In the genomic region with DNA sequence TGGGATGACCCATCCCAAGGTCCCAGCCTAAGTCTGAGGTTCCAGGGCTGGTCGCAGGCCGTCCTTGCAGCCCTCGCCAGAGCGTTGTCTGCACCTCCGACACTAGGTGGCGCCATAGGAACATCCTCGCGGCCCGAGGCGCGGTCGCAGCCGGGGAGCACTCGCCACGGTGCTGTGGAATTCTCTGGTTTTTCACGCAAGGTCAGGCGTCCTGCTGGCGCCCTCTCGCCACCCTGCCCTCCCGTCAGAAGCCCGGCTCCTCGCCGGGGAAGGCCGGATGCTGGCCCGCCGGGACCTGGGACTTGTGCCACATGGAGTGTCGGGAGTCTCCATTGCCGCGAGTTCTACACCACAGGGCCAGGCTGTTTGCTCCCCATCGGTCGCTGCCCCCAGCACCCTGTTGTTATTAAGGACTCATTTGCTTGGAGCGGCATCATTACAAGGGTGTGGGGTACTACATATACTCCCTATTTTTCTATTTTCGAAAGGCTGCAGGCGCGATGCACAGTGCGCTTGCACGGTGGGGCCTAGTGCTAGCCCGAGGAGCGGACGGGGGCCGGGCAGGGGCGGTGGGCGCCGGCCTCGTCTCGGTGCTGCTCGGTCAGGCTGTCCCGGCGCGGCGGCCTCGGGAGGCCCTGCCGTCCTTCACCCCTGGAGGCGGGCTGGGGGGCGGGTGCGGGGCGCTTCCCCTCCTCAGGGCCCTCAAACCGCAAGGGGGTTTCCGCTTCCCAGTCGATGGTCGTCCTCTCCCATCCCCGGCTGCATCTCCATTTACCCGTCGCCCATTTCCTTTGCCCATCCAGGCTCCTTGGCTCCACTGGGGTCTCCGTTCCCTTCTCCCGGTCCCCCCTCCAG, we compare ENCODE assay signal across 1 cellular context.
TF ChIP-seq lines count a peak whose summit lies in the region.

No MANE protein-coding gene starts in this region.

TF ChIP-seq in WTC11, 78 proteins besides CTCF, POLR2A, EP300 and RAD21 (continued from another document):
- TF ChIP-seq, protein P1, sequence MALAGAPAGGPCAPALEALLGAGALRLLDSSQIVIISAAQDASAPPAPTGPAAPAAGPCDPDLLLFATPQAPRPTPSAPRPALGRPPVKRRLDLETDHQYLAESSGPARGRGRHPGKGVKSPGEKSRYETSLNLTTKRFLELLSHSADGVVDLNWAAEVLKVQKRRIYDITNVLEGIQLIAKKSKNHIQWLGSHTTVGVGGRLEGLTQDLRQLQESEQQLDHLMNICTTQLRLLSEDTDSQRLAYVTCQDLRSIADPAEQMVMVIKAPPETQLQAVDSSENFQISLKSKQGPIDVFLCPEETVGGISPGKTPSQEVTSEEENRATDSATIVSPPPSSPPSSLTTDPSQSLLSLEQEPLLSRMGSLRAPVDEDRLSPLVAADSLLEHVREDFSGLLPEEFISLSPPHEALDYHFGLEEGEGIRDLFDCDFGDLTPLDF (CRISPR knock-in tag; IDR thresholded peaks at IDR 0.05): no peak
- TF ChIP-seq TCF7 (CRISPR knock-in tag; IDR thresholded peaks at IDR 0.05; ENCODE audit: low read depth): no peak
- peak; percentile 9; the same call in 1 of the 2 replicates for TF ChIP-seq SP1 (CRISPR knock-in tag; conservative IDR thresholded peaks at IDR 0.05)
- TF ChIP-seq NR3C1 (CRISPR knock-in tag; conservative IDR thresholded peaks at IDR 0.05; ENCODE audit: low read depth): no peak
